Comparison of ENCODE assay signal across 8 cellular contexts in genomic region chr2:186485576-186485870, GRCh38. TPM values are rescaled to one million over a fixed set of nuclear protein-coding genes. Genes with fewer than 3 reads are reported as not detected.
DNase-seq lines count a peak whose midpoint lies in the region; FAIRE-seq and TF ChIP-seq lines count a peak whose summit lies in the region.

No MANE protein-coding gene starts in this region.

- FAIRE-seq in kidney (lab: Jason Lieb, UNC): no peak

- no peaks in the 10 kb centered on the region for H3K27me3 Mint-ChIP-seq in activated T-cell treated with anti-CD3 and anti-CD28 coated beads, Interleukin-2, amount 50 U/mL, for 24 hours
- H3K27me3 Mint-ChIP-seq in activated T-helper 2 cell treated with anti-CD3 and anti-CD28 coated beads, Interferon-gamma antibody, Interleukin-2, Interleukin-4, amounts not matched to agents 10 μg/mL and 5 μg/mL and 100 μg/mL, durations not matched to agents 14 hours and 24 hours and 36 hours (ENCODE audit: low read depth): no peaks in the 10 kb centered on the region

- peak overlapping the region; percentile 84 to 97 for H3K9ac ChIP-seq in kidney (ENCODE audit: low read length in 2 of 2)

- H3K27ac ChIP-seq in kidney (ENCODE audit: low read depth in 2 of 2, low read length in 2 of 2): peak overlapping the region; percentile 90 to 97
- peak overlapping the region; percentile 87 to 88 for H3K27ac ChIP-seq in tibial artery

- peak overlapping the region; percentile 98 for H3K27ac Mint-ChIP-seq in activated T-cell treated with anti-CD3 and anti-CD28 coated beads, Interleukin-2, amount 50 U/mL, for 24 hours
- H3K27ac Mint-ChIP-seq in activated T-helper 2 cell treated with anti-CD3 and anti-CD28 coated beads, Interferon-gamma antibody, Interleukin-2, Interleukin-4, amounts not matched to agents 10 μg/mL and 5 μg/mL and 100 μg/mL, durations not matched to agents 14 hours and 24 hours and 36 hours: peak overlapping the region; percentile 99

- H3K9me3 ChIP-seq in kidney (ENCODE audit: control insufficient read depth in 1 of 2, low read length in 2 of 2) (no peaks in the 10 kb centered on the region), tibial artery (no peaks in the 10 kb centered on the region)

- H3K27me3 ChIP-seq in tibial artery: no peaks in the 10 kb centered on the region

- H3K36me3 ChIP-seq in kidney (ENCODE audit: control insufficient read depth in 1 of 2, insufficient read depth in 2 of 2, low read length in 2 of 2) (no peaks in the 10 kb centered on the region), tibial artery (no peaks in the 10 kb centered on the region)

- H3K9me3 Mint-ChIP-seq in activated T-cell treated with anti-CD3 and anti-CD28 coated beads, Interleukin-2, amount 50 U/mL, for 24 hours: no peaks in the 10 kb centered on the region
- no peaks in the 10 kb centered on the region for H3K9me3 Mint-ChIP-seq in activated T-helper 2 cell treated with anti-CD3 and anti-CD28 coated beads, Interferon-gamma antibody, Interleukin-2, Interleukin-4, amounts not matched to agents 10 μg/mL and 5 μg/mL and 100 μg/mL, durations not matched to agents 14 hours and 24 hours and 36 hours

- peaks cover 56% of the 10 kb centered on the region for H3K4me1 Mint-ChIP-seq in activated T-cell treated with anti-CD3 and anti-CD28 coated beads, Interleukin-2, amount 50 U/mL, for 24 hours (ENCODE audit: low read depth)
- peaks cover 46% of the 10 kb centered on the region for H3K4me1 Mint-ChIP-seq in activated T-helper 2 cell treated with anti-CD3 and anti-CD28 coated beads, Interferon-gamma antibody, Interleukin-2, Interleukin-4, amounts not matched to agents 10 μg/mL and 5 μg/mL and 100 μg/mL, durations not matched to agents 14 hours and 24 hours and 36 hours (ENCODE audit: low read depth)

- H3K36me3 Mint-ChIP-seq in activated T-cell treated with anti-CD3 and anti-CD28 coated beads, Interleukin-2, amount 50 U/mL, for 24 hours (ENCODE audit: low read depth): peaks cover 49% of the 10 kb centered on the region
- H3K36me3 Mint-ChIP-seq in activated T-helper 2 cell treated with anti-CD3 and anti-CD28 coated beads, Interferon-gamma antibody, Interleukin-2, Interleukin-4, amounts not matched to agents 10 μg/mL and 5 μg/mL and 100 μg/mL, durations not matched to agents 14 hours and 24 hours and 36 hours (ENCODE audit: low read depth): peaks cover 26% of the 10 kb centered on the region

- DNase-seq in activated T-cell treated with anti-CD3 and anti-CD28 coated beads, Interleukin-2, amount 50 U/mL, for 24 hours: no peak
- DNase-seq in activated T-cell treated with anti-CD3 and anti-CD28 coated beads, Interleukin-2, amount 50 U/mL, for 1 hour: no peak
- DNase-seq in activated T-helper 2 cell treated with anti-CD3 and anti-CD28 coated beads, Interferon-gamma antibody, Interleukin-2, Interleukin-4, amounts not matched to agents 10 μg/mL and 5 μg/mL and 100 μg/mL, durations not matched to agents 14 hours and 24 hours and 36 hours (ENCODE audit: low spot score): no peak
- no peak for DNase-seq in kidney
- DNase-seq in tibial artery: no peak
- DNase-seq in occipital lobe (lab: John Stamatoyannopoulos, UW): no peak
- DNase-seq in NCI-H226: no peak
- no peak for DNase-seq in stimulated activated CD4-positive, alpha-beta T cell treated with anti-CD3 and anti-CD28 coated beads, Interleukin-2, amount 100 ng/mL, for 48 hours

- intact Hi-C loops in activated T-helper 2 cell treated with anti-CD3 and anti-CD28 coated beads, Interferon-gamma antibody, Interleukin-2, Interleukin-4, amounts not matched to agents 10 μg/mL and 5 μg/mL and 100 μg/mL, durations not matched to agents 14 hours and 24 hours and 36 hours (cut with micrococcal nuclease): no loop called here
- intact Hi-C loops in kidney (cut with DNase I): no loop called here
- intact Hi-C loops in tibial artery (cut with DNase I; ENCODE audit: low total_unique reads): loop anchor here (5.0 kb wide), 1 partner anchor 107 kb away; the partner anchor contains the start of gene ITGAV

- peak overlapping the region; percentile 79 to 92 for H3K4me3 ChIP-seq in kidney (ENCODE audit: low read length in 2 of 2)
- H3K4me3 ChIP-seq in tibial artery: peak overlapping the region; percentile 86 to 97

- H3K4me3 Mint-ChIP-seq in activated T-cell treated with anti-CD3 and anti-CD28 coated beads, Interleukin-2, amount 50 U/mL, for 24 hours: peak overlapping the region; percentile 95
- peak overlapping the region; percentile 99 for H3K4me3 Mint-ChIP-seq in activated T-helper 2 cell treated with anti-CD3 and anti-CD28 coated beads, Interferon-gamma antibody, Interleukin-2, Interleukin-4, amounts not matched to agents 10 μg/mL and 5 μg/mL and 100 μg/mL, durations not matched to agents 14 hours and 24 hours and 36 hours (ENCODE audit: low read depth)

- no peak for TF ChIP-seq CTCF in kidney (IDR thresholded peaks at IDR 0.05; ENCODE audit: borderline replicate concordance, extremely low read depth, insufficient read depth)
- no peak for TF ChIP-seq CTCF in tibial artery (IDR thresholded peaks at IDR 0.05)

- H3K4me1 ChIP-seq in kidney (ENCODE audit: control insufficient read depth in 1 of 2, insufficient read depth in 1 of 2, low read depth in 1 of 2, low read length in 2 of 2): peaks cover 15 to 19% of the 10 kb centered on the region in 2 donors
- H3K4me1 ChIP-seq in tibial artery: peaks cover 0 to 48% (median 25%) of the 10 kb centered on the region in 4 donors

RNA-seq across cellular contexts. Expression of gene ZC3H15, which starts 0.5 kb away (rescaled TPM):
- total RNA-seq in activated T-helper 2 cell treated with anti-CD3 and anti-CD28 coated beads, Interferon-gamma antibody, Interleukin-2, Interleukin-4, amounts not matched to agents 10 μg/mL and 5 μg/mL and 100 μg/mL, durations not matched to agents 14 hours and 24 hours and 36 hours: 93.6 and 94.5 TPM in 2 replicates
- 45.3 TPM for total RNA-seq in kidney
- polyA plus RNA-seq in kidney (ENCODE audit: insufficient read depth, low read depth, low replicate concordance): 51.5 TPM
- 79.7 TPM for total RNA-seq in occipital lobe
